ENCODE assay signal across 1 cellular context in genomic region chr1:185318431-185319151, GRCh38.
TF ChIP-seq lines count a peak whose summit lies in the region.

No MANE protein-coding gene starts in this region.

TF ChIP-seq in GM23338, 12 proteins besides CTCF, POLR2A, EP300 and RAD21 (continued from another document):
- TF ChIP-seq, protein P1, sequence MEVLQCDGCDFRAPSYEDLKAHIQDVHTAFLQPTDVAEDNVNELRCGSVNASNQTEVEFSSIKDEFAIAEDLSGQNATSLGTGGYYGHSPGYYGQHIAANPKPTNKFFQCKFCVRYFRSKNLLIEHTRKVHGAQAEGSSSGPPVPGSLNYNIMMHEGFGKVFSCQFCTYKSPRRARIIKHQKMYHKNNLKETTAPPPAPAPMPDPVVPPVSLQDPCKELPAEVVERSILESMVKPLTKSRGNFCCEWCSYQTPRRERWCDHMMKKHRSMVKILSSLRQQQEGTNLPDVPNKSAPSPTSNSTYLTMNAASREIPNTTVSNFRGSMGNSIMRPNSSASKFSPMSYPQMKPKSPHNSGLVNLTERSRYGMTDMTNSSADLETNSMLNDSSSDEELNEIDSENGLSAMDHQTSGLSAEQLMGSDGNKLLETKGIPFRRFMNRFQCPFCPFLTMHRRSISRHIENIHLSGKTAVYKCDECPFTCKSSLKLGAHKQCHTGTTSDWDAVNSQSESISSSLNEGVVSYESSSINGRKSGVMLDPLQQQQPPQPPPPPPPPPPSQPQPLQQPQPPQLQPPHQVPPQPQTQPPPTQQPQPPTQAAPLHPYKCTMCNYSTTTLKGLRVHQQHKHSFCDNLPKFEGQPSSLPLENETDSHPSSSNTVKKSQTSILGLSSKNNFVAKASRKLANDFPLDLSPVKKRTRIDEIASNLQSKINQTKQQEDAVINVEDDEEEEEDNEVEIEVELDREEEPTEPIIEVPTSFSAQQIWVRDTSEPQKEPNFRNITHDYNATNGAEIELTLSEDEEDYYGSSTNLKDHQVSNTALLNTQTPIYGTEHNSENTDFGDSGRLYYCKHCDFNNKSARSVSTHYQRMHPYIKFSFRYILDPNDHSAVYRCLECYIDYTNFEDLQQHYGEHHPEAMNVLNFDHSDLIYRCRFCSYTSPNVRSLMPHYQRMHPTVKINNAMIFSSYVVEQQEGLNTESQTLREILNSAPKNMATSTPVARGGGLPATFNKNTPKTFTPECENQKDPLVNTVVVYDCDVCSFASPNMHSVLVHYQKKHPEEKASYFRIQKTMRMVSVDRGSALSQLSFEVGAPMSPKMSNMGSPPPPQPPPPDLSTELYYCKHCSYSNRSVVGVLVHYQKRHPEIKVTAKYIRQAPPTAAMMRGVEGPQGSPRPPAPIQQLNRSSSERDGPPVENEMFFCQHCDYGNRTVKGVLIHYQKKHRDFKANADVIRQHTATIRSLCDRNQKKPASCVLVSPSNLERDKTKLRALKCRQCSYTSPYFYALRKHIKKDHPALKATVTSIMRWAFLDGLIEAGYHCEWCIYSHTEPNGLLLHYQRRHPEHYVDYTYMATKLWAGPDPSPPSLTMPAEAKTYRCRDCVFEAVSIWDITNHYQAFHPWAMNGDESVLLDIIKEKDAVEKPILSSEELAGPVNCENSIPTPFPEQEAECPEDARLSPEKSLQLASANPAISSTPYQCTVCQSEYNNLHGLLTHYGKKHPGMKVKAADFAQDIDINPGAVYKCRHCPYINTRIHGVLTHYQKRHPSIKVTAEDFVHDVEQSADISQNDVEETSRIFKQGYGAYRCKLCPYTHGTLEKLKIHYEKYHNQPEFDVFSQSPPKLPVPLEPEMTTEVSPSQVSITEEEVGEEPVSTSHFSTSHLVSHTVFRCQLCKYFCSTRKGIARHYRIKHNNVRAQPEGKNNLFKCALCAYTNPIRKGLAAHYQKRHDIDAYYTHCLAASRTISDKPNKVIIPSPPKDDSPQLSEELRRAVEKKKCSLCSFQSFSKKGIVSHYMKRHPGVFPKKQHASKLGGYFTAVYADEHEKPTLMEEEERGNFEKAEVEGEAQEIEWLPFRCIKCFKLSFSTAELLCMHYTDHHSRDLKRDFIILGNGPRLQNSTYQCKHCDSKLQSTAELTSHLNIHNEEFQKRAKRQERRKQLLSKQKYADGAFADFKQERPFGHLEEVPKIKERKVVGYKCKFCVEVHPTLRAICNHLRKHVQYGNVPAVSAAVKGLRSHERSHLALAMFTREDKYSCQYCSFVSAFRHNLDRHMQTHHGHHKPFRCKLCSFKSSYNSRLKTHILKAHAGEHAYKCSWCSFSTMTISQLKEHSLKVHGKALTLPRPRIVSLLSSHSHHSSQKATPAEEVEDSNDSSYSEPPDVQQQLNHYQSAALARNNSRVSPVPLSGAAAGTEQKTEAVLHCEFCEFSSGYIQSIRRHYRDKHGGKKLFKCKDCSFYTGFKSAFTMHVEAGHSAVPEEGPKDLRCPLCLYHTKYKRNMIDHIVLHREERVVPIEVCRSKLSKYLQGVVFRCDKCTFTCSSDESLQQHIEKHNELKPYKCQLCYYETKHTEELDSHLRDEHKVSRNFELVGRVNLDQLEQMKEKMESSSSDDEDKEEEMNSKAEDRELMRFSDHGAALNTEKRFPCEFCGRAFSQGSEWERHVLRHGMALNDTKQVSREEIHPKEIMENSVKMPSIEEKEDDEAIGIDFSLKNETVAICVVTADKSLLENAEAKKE (CRISPR knock-in tag; IDR thresholded peaks at IDR 0.05): no peak
- TF ChIP-seq ETS1 (IDR thresholded peaks at IDR 0.05) (no peak), NANOG (IDR thresholded peaks at IDR 0.05; ENCODE audit: borderline replicate concordance) (no peak), STAT1 (IDR thresholded peaks at IDR 0.05; ENCODE audit: unreplicated experiment) (no peak)
